In the genomic region with DNA sequence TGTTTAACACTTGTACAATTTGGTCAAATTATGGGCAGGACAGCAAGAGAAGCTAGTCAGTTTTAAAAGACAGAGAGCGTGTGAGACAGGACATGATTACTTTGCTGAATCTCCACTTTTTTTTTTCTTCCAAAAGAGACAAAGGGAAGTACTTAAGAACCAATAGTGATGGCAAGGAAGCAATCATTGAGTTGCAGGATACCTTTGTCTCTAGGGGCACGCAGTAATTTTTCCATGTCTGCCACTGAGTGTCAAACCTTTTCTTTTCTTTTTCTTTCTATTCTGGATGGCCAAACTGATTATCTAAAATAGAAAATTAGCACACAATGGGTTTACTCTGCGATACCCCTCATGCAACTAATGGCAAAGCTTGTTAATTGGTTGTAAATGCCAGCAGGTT, we compare ENCODE assay signal across 15 cellular contexts.
DNase-seq lines count a peak whose midpoint lies in the region; ATAC-seq and TF ChIP-seq lines count a peak whose summit lies in the region.
"Had no signal": no experiment of that assay in that cellular context is flagged by ENCODE, and none has a peak within 500 bp of the region (broad histone marks: within the 10 kb centered on the region; RNA-seq: fewer than 3 reads in every experiment).

No MANE protein-coding gene starts in this region.

- H3K9me3 Mint-ChIP-seq in WTC11 = no peaks in the 10 kb centered on the region
- H3K9me3 Mint-ChIP-seq: CD8-positive, alpha-beta memory T cell had no signal

- DNase-seq in NCI-H82 (lab: John Stamatoyannopoulos, UW) = peak; percentile 43
- DNase-seq in NCI-H82 treated with DMSO at 0.1 percent for 48 hours (lab: John Stamatoyannopoulos, UW; ENCODE audit: unreplicated experiment) = no peak
- DNase-seq in NCI-H2227 (lab: John Stamatoyannopoulos, UW; ENCODE audit: unreplicated experiment) = peak; percentile 81
- DNase-seq in WTC11 (ENCODE audit: low spot score) = no peak
- no peak for DNase-seq in posterior cingulate gyrus
- DNase-seq in central memory CD4-positive, alpha-beta T cell = no peak
- DNase-seq: CD8-positive, alpha-beta memory T cell; DND-41; NCI-H146; NCI-H345; NCI-H774; SHP77 had no signal

- no peak for TF ChIP-seq CTCF in WTC11 (IDR thresholded peaks at IDR 0.05)

- POLR2A ChIA-PET in WTC11 (lab: Charles Lee) = no interaction called here

- 0 out of 2 replicates have a peak overlapping the region, but pooled peaks have one; percentile 9 for H3K4me3 Mint-ChIP-seq in WTC11
- H3K4me3 Mint-ChIP-seq: CD8-positive, alpha-beta memory T cell had no signal

- H3K4me1 Mint-ChIP-seq in WTC11 = peaks cover 32% of the 10 kb centered on the region
- H3K4me1 Mint-ChIP-seq: CD8-positive, alpha-beta memory T cell had no signal

- no peaks in the 10 kb centered on the region for H3K36me3 Mint-ChIP-seq in WTC11
- H3K36me3 Mint-ChIP-seq: CD8-positive, alpha-beta memory T cell had no signal

- peak overlapping the region; percentile 24; the same call in 1 of the 2 replicates for H3K27ac Mint-ChIP-seq in WTC11
- H3K27ac Mint-ChIP-seq: CD8-positive, alpha-beta memory T cell had no signal

- peak; percentile 64 for ATAC-seq in WTC11
- no peak for ATAC-seq in HG03139 (IDR thresholded peaks at IDR 0.05; ENCODE audit: unreplicated experiment)
- ATAC-seq in HG03039 (IDR thresholded peaks at IDR 0.05; ENCODE audit: unreplicated experiment) = no peak
- ATAC-seq: SK-N-SH treated with all-trans-retinoic acid at 6 μM for 48 hours had no signal

- intact Hi-C loops in posterior cingulate gyrus (cut with DNase I) = no loop called here

- CTCF ChIA-PET in WTC11 (lab: Charles Lee) = interaction anchor here (0.5 to 2.8 kb wide), 3 partner anchors 22 to 303 kb away, joined by 4 to 8 read pairs (median 4); no protein-coding TSS in a partner anchor

- H3K27me3 Mint-ChIP-seq in WTC11 (ENCODE audit: low read depth) = no peaks in the 10 kb centered on the region

TF ChIP-seq in WTC11, 78 proteins besides CTCF, POLR2A, EP300 and RAD21 (continues in another document):
- TF ChIP-seq, protein P1, sequence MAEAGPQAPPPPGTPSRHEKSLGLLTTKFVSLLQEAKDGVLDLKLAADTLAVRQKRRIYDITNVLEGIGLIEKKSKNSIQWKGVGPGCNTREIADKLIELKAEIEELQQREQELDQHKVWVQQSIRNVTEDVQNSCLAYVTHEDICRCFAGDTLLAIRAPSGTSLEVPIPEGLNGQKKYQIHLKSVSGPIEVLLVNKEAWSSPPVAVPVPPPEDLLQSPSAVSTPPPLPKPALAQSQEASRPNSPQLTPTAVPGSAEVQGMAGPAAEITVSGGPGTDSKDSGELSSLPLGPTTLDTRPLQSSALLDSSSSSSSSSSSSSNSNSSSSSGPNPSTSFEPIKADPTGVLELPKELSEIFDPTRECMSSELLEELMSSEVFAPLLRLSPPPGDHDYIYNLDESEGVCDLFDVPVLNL (CRISPR knock-in tag; IDR thresholded peaks at IDR 0.05; ENCODE audit: borderline replicate concordance, low read depth) = no peak
- TF ChIP-seq FOXP1 (CRISPR knock-in tag; IDR thresholded peaks at IDR 0.05; ENCODE audit: borderline replicate concordance) = no peak
- TF ChIP-seq, protein P2, sequence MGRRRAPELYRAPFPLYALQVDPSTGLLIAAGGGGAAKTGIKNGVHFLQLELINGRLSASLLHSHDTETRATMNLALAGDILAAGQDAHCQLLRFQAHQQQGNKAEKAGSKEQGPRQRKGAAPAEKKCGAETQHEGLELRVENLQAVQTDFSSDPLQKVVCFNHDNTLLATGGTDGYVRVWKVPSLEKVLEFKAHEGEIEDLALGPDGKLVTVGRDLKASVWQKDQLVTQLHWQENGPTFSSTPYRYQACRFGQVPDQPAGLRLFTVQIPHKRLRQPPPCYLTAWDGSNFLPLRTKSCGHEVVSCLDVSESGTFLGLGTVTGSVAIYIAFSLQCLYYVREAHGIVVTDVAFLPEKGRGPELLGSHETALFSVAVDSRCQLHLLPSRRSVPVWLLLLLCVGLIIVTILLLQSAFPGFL (CRISPR knock-in tag; IDR thresholded peaks at IDR 0.05; ENCODE audit: borderline replicate concordance) = no peak
- TF ChIP-seq, protein P3, sequence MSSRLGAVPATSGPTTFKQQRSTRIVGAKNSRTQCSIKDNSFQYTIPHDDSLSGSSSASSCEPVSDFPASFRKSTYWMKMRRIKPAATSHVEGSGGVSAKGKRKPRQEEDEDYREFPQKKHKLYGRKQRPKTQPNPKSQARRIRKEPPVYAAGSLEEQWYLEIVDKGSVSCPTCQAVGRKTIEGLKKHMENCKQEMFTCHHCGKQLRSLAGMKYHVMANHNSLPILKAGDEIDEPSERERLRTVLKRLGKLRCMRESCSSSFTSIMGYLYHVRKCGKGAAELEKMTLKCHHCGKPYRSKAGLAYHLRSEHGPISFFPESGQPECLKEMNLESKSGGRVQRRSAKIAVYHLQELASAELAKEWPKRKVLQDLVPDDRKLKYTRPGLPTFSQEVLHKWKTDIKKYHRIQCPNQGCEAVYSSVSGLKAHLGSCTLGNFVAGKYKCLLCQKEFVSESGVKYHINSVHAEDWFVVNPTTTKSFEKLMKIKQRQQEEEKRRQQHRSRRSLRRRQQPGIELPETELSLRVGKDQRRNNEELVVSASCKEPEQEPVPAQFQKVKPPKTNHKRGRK (CRISPR knock-in tag; IDR thresholded peaks at IDR 0.05; ENCODE audit: borderline replicate concordance) = no peak
- TF ChIP-seq, protein P4, sequence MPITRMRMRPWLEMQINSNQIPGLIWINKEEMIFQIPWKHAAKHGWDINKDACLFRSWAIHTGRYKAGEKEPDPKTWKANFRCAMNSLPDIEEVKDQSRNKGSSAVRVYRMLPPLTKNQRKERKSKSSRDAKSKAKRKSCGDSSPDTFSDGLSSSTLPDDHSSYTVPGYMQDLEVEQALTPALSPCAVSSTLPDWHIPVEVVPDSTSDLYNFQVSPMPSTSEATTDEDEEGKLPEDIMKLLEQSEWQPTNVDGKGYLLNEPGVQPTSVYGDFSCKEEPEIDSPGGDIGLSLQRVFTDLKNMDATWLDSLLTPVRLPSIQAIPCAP (CRISPR knock-in tag; IDR thresholded peaks at IDR 0.05) = no peak
- no peak for TF ChIP-seq SMAD3 (CRISPR knock-in tag; IDR thresholded peaks at IDR 0.05; ENCODE audit: borderline replicate concordance)
- no peak for TF ChIP-seq NFATC4 (CRISPR knock-in tag; IDR thresholded peaks at IDR 0.05)
- TF ChIP-seq, protein P5, sequence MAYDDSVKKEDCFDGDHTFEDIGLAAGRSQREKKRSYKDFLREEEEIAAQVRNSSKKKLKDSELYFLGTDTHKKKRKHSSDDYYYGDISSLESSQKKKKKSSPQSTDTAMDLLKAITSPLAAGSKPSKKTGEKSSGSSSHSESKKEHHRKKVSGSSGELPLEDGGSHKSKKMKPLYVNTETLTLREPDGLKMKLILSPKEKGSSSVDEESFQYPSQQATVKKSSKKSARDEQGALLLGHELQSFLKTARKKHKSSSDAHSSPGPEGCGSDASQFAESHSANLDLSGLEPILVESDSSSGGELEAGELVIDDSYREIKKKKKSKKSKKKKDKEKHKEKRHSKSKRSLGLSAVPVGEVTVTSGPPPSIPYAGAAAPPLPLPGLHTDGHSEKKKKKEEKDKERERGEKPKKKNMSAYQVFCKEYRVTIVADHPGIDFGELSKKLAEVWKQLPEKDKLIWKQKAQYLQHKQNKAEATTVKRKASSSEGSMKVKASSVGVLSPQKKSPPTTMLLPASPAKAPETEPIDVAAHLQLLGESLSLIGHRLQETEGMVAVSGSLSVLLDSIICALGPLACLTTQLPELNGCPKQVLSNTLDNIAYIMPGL (CRISPR knock-in tag; IDR thresholded peaks at IDR 0.05) = no peak
- TF ChIP-seq, protein P6, sequence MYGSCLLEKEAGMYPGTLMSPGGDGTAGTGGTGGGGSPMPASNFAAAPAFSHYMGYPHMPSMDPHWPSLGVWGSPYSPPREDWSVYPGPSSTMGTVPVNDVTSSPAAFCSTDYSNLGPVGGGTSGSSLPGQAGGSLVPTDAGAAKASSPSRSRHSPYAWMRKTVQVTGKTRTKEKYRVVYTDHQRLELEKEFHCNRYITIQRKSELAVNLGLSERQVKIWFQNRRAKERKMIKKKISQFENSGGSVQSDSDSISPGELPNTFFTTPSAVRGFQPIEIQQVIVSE (CRISPR knock-in tag; IDR thresholded peaks at IDR 0.05; ENCODE audit: borderline replicate concordance) = no peak
- no peak for TF ChIP-seq IRF2 (CRISPR knock-in tag; IDR thresholded peaks at IDR 0.05; ENCODE audit: borderline replicate concordance, low read depth)
- TF ChIP-seq CBFB (CRISPR knock-in tag; IDR thresholded peaks at IDR 0.05; ENCODE audit: low read depth) = no peak
- no peak for TF ChIP-seq MXD4 (CRISPR knock-in tag; IDR thresholded peaks at IDR 0.05; ENCODE audit: borderline replicate concordance)
- TF ChIP-seq ELF4 (CRISPR knock-in tag; IDR thresholded peaks at IDR 0.05; ENCODE audit: low read depth) = no peak
- no peak for TF ChIP-seq ZNF121 (CRISPR knock-in tag; IDR thresholded peaks at IDR 0.05)
- TF ChIP-seq, protein P7, sequence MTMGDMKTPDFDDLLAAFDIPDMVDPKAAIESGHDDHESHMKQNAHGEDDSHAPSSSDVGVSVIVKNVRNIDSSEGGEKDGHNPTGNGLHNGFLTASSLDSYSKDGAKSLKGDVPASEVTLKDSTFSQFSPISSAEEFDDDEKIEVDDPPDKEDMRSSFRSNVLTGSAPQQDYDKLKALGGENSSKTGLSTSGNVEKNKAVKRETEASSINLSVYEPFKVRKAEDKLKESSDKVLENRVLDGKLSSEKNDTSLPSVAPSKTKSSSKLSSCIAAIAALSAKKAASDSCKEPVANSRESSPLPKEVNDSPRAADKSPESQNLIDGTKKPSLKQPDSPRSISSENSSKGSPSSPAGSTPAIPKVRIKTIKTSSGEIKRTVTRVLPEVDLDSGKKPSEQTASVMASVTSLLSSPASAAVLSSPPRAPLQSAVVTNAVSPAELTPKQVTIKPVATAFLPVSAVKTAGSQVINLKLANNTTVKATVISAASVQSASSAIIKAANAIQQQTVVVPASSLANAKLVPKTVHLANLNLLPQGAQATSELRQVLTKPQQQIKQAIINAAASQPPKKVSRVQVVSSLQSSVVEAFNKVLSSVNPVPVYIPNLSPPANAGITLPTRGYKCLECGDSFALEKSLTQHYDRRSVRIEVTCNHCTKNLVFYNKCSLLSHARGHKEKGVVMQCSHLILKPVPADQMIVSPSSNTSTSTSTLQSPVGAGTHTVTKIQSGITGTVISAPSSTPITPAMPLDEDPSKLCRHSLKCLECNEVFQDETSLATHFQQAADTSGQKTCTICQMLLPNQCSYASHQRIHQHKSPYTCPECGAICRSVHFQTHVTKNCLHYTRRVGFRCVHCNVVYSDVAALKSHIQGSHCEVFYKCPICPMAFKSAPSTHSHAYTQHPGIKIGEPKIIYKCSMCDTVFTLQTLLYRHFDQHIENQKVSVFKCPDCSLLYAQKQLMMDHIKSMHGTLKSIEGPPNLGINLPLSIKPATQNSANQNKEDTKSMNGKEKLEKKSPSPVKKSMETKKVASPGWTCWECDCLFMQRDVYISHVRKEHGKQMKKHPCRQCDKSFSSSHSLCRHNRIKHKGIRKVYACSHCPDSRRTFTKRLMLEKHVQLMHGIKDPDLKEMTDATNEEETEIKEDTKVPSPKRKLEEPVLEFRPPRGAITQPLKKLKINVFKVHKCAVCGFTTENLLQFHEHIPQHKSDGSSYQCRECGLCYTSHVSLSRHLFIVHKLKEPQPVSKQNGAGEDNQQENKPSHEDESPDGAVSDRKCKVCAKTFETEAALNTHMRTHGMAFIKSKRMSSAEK (CRISPR knock-in tag; IDR thresholded peaks at IDR 0.05; ENCODE audit: borderline replicate concordance) = no peak

Comparison
In these comparisons a context has a peak if more than half of its experiments do, and no peak if none do; other contexts are left out.
1. DNase-seq: peak in NCI-H82 (single experiment) and NCI-H2227 (single experiment); none in NCI-H82 treated with DMSO at 0.1 percent for 48 hours (single experiment), WTC11 (single experiment), posterior cingulate gyrus (0 of 10) and central memory CD4-positive, alpha-beta T cell (single experiment).